In the genomic region with DNA sequence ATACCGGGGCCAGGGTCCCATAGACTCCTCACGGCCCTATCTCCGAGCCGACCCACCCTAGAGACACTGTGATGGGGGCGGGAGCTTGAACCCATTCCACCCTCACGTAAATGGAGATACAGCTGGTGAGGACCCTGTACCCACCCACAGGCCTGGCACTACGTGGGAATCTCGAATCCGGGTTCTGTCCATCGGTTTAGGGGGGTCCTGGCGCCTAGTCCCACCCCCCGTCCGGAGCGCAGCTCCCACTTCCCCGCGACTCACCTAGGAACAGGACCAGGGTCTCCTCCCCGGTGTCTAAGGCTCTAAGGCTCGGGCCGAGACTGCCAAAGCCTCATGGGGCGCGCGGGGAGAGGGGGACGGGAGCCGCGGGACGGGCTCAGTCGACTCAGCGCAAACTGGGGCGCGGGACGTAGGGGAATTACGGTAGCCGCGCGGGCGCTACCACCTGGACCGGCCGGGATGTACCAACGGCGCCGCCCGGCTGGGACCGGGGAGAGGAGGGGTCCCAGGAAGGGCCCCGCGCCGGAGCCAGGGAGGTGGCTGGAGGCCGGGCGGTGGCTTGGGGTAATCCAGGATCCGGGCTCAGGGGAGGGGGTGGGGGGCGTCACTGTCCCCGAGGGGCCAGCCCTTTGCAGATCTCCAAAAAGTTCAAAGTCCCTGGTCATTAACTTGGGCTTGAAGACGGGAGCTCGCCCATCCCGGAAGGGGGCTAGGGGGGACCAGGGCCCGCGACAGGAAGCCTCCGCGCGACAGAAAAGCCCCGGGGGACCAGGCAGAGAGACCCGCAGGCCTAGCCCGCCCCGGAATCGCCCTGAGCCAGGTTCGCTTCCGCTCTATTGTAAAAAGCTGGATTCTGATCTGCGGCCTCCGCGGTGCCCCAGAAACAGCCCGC, we compare ENCODE assay signal across 8 cellular contexts. TPM values are rescaled to one million over a fixed set of nuclear protein-coding genes. Genes with fewer than 3 reads are reported as not detected.
A peak's percentile ranks its signal among the peaks of the same experiment; 100 is the strongest.
DNase-seq lines count a peak whose midpoint lies in the region; ATAC-seq and TF ChIP-seq lines count a peak whose summit lies in the region.

No MANE protein-coding gene starts in this region.

- peak; percentile 19 for DNase-seq in LNCaP clone FGC (ENCODE audit: low read depth)
- DNase-seq in activated CD4-positive, alpha-beta T cell treated with anti-CD3 and anti-CD28 coated beads for 1 hour = peak; percentile 37
- peak in 5 of 10 donors; percentile 36 to 75 (median 70) for DNase-seq in dorsolateral prefrontal cortex
- peak; percentile 76 for DNase-seq in lower lobe of right lung
- peak; percentile 17 for DNase-seq in stimulated activated CD8-positive, alpha-beta memory T cell treated with anti-CD3 and anti-CD28 coated beads, Interleukin-15, amount 100 ng/mL, for 24 hours (ENCODE audit: low read depth)

- intact Hi-C loops in dorsolateral prefrontal cortex (cut with DNase I) (no loop called here), lower lobe of right lung (cut with DNase I) (no loop called here)

- H3K9me3 ChIP-seq in BLaER1 = no peaks in the 10 kb centered on the region
- H3K9me3 ChIP-seq in lower lobe of right lung = no peaks in the 10 kb centered on the region

- peaks cover 24% of the 10 kb centered on the region for H3K27me3 ChIP-seq in BLaER1
- H3K27me3 ChIP-seq in dorsolateral prefrontal cortex = peaks cover 0 to 13% (median 0%) of the 10 kb centered on the region in 45 donors
- H3K27me3 ChIP-seq in lower lobe of right lung (ENCODE audit: low read depth) = peaks cover 24% of the 10 kb centered on the region

- H3K27ac ChIP-seq in BLaER1 (peak overlapping the region; percentile 83), dorsolateral prefrontal cortex (peak overlapping the region in 7 of 59 donors; percentile 3 to 71 (median 43)), lower lobe of right lung (peak overlapping the region; percentile 73)

- TF ChIP-seq CTCF in LNCaP clone FGC (IDR thresholded peaks at IDR 0.05; ENCODE audit: control insufficient read depth, extremely low read depth, insufficient read depth) = 0 out of 2 replicates have a peak, but pooled peaks have one; percentile 6
- peak in 16 of 56 donors; percentile 2 to 48 (median 20) for TF ChIP-seq CTCF in dorsolateral prefrontal cortex (IDR thresholded peaks at IDR 0.05 in 54 of 56, conservative IDR thresholded peaks at IDR 0.05 in 2 of 56; ENCODE audit: low read depth in 1 of 56, partially characterized antibody in 56 of 56)
- peak; percentile 43 for TF ChIP-seq CTCF in lower lobe of right lung (IDR thresholded peaks at IDR 0.05)

- H3K4me3 ChIP-seq in BLaER1 (peak overlapping the region; percentile 75), LNCaP clone FGC (ENCODE audit: low read depth, low read length) (peak overlapping the region; percentile 100), dorsolateral prefrontal cortex (peak overlapping the region; percentile 41 to 80 (median 65)), lower lobe of right lung (peak overlapping the region; percentile 64)

- peak; percentile 45 for ATAC-seq in GM19035 (IDR thresholded peaks at IDR 0.05; ENCODE audit: unreplicated experiment)
- ATAC-seq in lower lobe of right lung = peak; percentile 81 to 89
- ATAC-seq in HG03520 (IDR thresholded peaks at IDR 0.05; ENCODE audit: unreplicated experiment) = no peak

- peak overlapping the region; percentile 79 for H3K9ac ChIP-seq in BLaER1

- peak overlapping the region; percentile 99 for H3K4me2 ChIP-seq in BLaER1

- peaks cover 24% of the 10 kb centered on the region for H4K20me1 ChIP-seq in BLaER1

- H3K4me1 ChIP-seq in BLaER1 (peaks cover 60% of the 10 kb centered on the region), lower lobe of right lung (peaks cover 46% of the 10 kb centered on the region)

- no peaks in the 10 kb centered on the region for H3K36me3 ChIP-seq in BLaER1
- no peaks in the 10 kb centered on the region for H3K36me3 ChIP-seq in lower lobe of right lung

RNA-seq across cellular contexts. Expression of gene PLEKHG5, which starts 1.0 kb away (rescaled TPM):
- total RNA-seq in dorsolateral prefrontal cortex (100 to 1,000 TPM in 1 of 120 experiments, 10 to 100 TPM in 119; 15.9 to 101 (median 58.6) TPM), lower lobe of right lung (9.5 TPM)

RNA-seq across cellular contexts. Expression of gene TNFRSF25, which starts 24.5 kb away (rescaled TPM):
- total RNA-seq in dorsolateral prefrontal cortex = 100 to 1,000 TPM in 3 of 120 experiments, 10 to 100 TPM in 117; 15.2 to 106 (median 54.0) TPM
- total RNA-seq in lower lobe of right lung = 8.2 TPM
